ENCODE assay signal across 1 cellular context in genomic region chr9:135456436-135457104, GRCh38.
A peak's percentile ranks its signal among the peaks of the same experiment; 100 is the strongest.
TF ChIP-seq lines count a peak whose summit lies in the region.

No MANE protein-coding gene starts in this region.

TF ChIP-seq in HepG2, 621 proteins besides CTCF, POLR2A, EP300 and RAD21:
- TF ChIP-seq EED (CRISPR knock-in tag; IDR thresholded peaks at IDR 0.05) (no peak), HNRNPK (IDR thresholded peaks at IDR 0.05; ENCODE audit: low read depth, low read length, poor library complexity, severe bottlenecking) (peak; percentile 57), THRA (CRISPR knock-in tag; IDR thresholded peaks at IDR 0.05; ENCODE audit: borderline replicate concordance) (no peak), SOX6 (IDR thresholded peaks at IDR 0.05) (no peak), SOX6 (CRISPR knock-in tag; IDR thresholded peaks at IDR 0.05) (no peak), ZNF142 (CRISPR knock-in tag; IDR thresholded peaks at IDR 0.05) (no peak), FOSL2 (CRISPR knock-in tag; IDR thresholded peaks at IDR 0.05) (no peak), ADNP (CRISPR knock-in tag; IDR thresholded peaks at IDR 0.05) (no peak)
TF ChIP-seq in HepG2: peak in this region for 1.
